Comparison of ENCODE assay signal across 15 cellular contexts in genomic region chr10:112465299-112465882, GRCh38.
"Had no signal": no experiment of that assay in that cellular context is flagged by ENCODE, and none has a peak within 500 bp of the region (broad histone marks: within the 10 kb centered on the region; RNA-seq: fewer than 3 reads in every experiment).

No MANE protein-coding gene starts in this region.

- H3K27ac Mint-ChIP-seq: naive thymus-derived CD4-positive, alpha-beta T cell; T-cell; type B pancreatic cell had no signal

- DNase-seq: activated CD4-positive, alpha-beta T cell treated with anti-CD3 and anti-CD28 coated beads for 1 hour; activated CD8-positive, alpha-beta memory T cell treated with anti-CD3 and anti-CD28 coated beads for 24 hours; activated gamma-delta T cell treated with Interleukin-2 at 50 U/mL for 16 hours; caudate nucleus; colonic mucosa; effector CD4-positive, alpha-beta T cell; foreskin keratinocyte; head of caudate nucleus; left colon; naive thymus-derived CD4-positive, alpha-beta T cell; right cardiac atrium; small intestine; T-cell; T1000 had no signal

- H3K4me3 Mint-ChIP-seq: naive thymus-derived CD4-positive, alpha-beta T cell; T-cell; type B pancreatic cell had no signal

- H3K9me3 Mint-ChIP-seq: naive thymus-derived CD4-positive, alpha-beta T cell; T-cell had no signal

- H3K27me3 Mint-ChIP-seq: naive thymus-derived CD4-positive, alpha-beta T cell; T-cell; type B pancreatic cell had no signal

- ATAC-seq: foreskin keratinocyte; left colon; naive thymus-derived CD4-positive, alpha-beta T cell; right cardiac atrium; T-cell had no signal
